In the genomic region with DNA sequence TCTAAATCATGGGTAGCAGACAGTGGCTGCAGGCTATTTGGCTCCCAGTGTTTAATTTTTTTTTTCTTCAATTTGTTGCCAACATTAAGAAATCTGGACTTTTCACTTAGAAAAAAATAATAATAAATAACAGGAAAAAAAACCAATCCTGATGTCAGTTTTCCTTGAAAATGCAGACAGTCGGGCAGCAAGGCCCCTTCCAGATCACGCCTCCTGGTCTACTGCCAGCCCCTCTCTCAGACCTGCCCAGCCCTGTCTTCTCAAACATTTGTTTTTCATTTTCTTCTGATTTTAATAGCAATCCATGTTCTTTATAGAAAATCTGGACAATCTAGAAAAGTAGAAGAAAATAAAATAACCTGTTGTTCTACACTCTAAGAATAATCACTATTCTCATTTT, we compare ENCODE assay signal across 18 cellular contexts. TPM values are rescaled to one million over a fixed set of nuclear protein-coding genes. Genes with fewer than 3 reads are reported as not detected.
DNase-seq lines count a peak whose midpoint lies in the region; ATAC-seq and TF ChIP-seq lines count a peak whose summit lies in the region.
"Had no signal": no experiment of that assay in that cellular context is flagged by ENCODE, and none has a peak within 500 bp of the region (broad histone marks: within the 10 kb centered on the region; RNA-seq: fewer than 3 reads in every experiment).

No MANE protein-coding gene starts in this region.

- BruUV-seq in Panc1 (replicated peaks; lab: Mats Ljungman, UMichigan): no TSS peak

- H3K9me3 Mint-ChIP-seq in mesothelial cell of epicardium: peaks cover 3% of the 10 kb centered on the region
- H3K9me3 Mint-ChIP-seq: activated CD4-positive, alpha-beta T cell treated with anti-CD3 and anti-CD28 coated beads, Interleukin-2, amount 10 ng/mL, durations not matched to agents 24 days and 14 days; activated naive CD8-positive, alpha-beta T cell treated with anti-CD3 and anti-CD28 coated beads for 36 hours; IgD-negative memory B cell; stimulated activated naive B cell treated with anti-CD40 and anti-IgM and Interleukin-4, amounts not matched to agents 10 μg/mL and 1 μg/mL and 100 μg/mL, for 72 hours had no signal

- in situ Hi-C loops in Panc1 (cut with HindIII; ENCODE audit: low pct_unique_long_range_greater_than_20kb, low sequenced_read_pairs) (no loop called here), KBM-7 (cut with MboI; ENCODE audit: low pct_unique_long_range_greater_than_20kb, low sequenced_read_pairs) (no loop called here)

- peaks cover 29% of the 10 kb centered on the region for H3K4me1 ChIP-seq in Panc1 (ENCODE audit: control insufficient read depth, insufficient read depth, low read length)
- peaks cover 0 to 42% (median 26%) of the 10 kb centered on the region in 4 donors for H3K4me1 ChIP-seq in tibial nerve

- H3K27me3 ChIP-seq in Panc1 (ENCODE audit: control insufficient read depth, insufficient read depth, low read length) (no peaks in the 10 kb centered on the region), tibial nerve (no peaks in the 10 kb centered on the region)
- H3K27me3 ChIP-seq: BLaER1 treated with 17β-estradiol and CSF1 and Interleukin-3, amounts not matched to agents 10 nM and 100 nM had no signal

- intact Hi-C loops in Panc1 (cut with micrococcal nuclease; ENCODE audit: unreplicated experiment): no loop called here

- no peak overlapping the region for H3K4me3 Mint-ChIP-seq in mesothelial cell of epicardium
- H3K4me3 Mint-ChIP-seq: activated CD4-positive, alpha-beta T cell treated with anti-CD3 and anti-CD28 coated beads, Interleukin-2, amount 10 ng/mL, durations not matched to agents 24 days and 14 days; activated naive CD8-positive, alpha-beta T cell treated with anti-CD3 and anti-CD28 coated beads for 36 hours; stimulated activated naive B cell treated with anti-CD40 and anti-IgM and Interleukin-4, amounts not matched to agents 10 μg/mL and 1 μg/mL and 100 μg/mL, for 72 hours had no signal

- H3K27ac Mint-ChIP-seq in mesothelial cell of epicardium: peak overlapping the region; percentile 86
- H3K27ac Mint-ChIP-seq: activated CD4-positive, alpha-beta T cell treated with anti-CD3 and anti-CD28 coated beads, Interleukin-2, amount 10 ng/mL, durations not matched to agents 24 days and 14 days; activated naive CD8-positive, alpha-beta T cell treated with anti-CD3 and anti-CD28 coated beads for 36 hours had no signal

- no peak for ATAC-seq in Panc1
- ATAC-seq: stimulated activated naive B cell treated with anti-CD40 and anti-IgM and Interleukin-4, amounts not matched to agents 10 μg/mL and 1 μg/mL and 100 μg/mL, for 72 hours had no signal

- no peak for TF ChIP-seq POLR2A in tibial nerve (IDR thresholded peaks at IDR 0.05)

- H3K9me3 ChIP-seq in Panc1 (ENCODE audit: control insufficient read depth, insufficient read depth, low read depth, low read length) (no peaks in the 10 kb centered on the region), tibial nerve (no peaks in the 10 kb centered on the region)
- H3K9me3 ChIP-seq: BLaER1 treated with 17β-estradiol and CSF1 and Interleukin-3, amounts not matched to agents 10 nM and 100 nM had no signal

- H3K4me1 Mint-ChIP-seq in mesothelial cell of epicardium: peaks cover 32% of the 10 kb centered on the region

- TF ChIP-seq EP300 in tibial nerve (IDR thresholded peaks at IDR 0.05): peak in 1 of 2 donors; percentile 31

- H3K4me3 ChIP-seq in Panc1 (ENCODE audit: low read depth in 2 of 2, low read length in 2 of 2) (no peak overlapping the region), fibroblast of mammary gland (ENCODE audit: control insufficient read depth, low read depth, low read length) (no peak overlapping the region), tibial nerve (no peak overlapping the region)
- H3K4me3 ChIP-seq: BLaER1 treated with 17β-estradiol and CSF1 and Interleukin-3, amounts not matched to agents 10 nM and 100 nM; smooth muscle cell had no signal

- H3K27me3 Mint-ChIP-seq in mesothelial cell of epicardium (ENCODE audit: low read depth): no peaks in the 10 kb centered on the region
- H3K27me3 Mint-ChIP-seq: activated naive CD8-positive, alpha-beta T cell treated with anti-CD3 and anti-CD28 coated beads for 36 hours; IgD-negative memory B cell; stimulated activated naive B cell treated with anti-CD40 and anti-IgM and Interleukin-4, amounts not matched to agents 10 μg/mL and 1 μg/mL and 100 μg/mL, for 72 hours had no signal

- DNase-seq in Panc1 (ENCODE audit: low read depth, low spot score): no peak
- peak; percentile 72 for DNase-seq in fibroblast of mammary gland (ENCODE audit: low read depth)
- DNase-seq in mesothelial cell of epicardium (ENCODE audit: low spot score in 2 of 2, unreplicated experiment in 2 of 2): no peak
- DNase-seq in tibial nerve (ENCODE audit: low spot score in 2 of 2): peak; percentile 61 to 82
- no peak for DNase-seq in KBM-7
- DNase-seq in OCI-M2 (lab: John Stamatoyannopoulos, UW; ENCODE audit: unreplicated experiment): no peak
- DNase-seq in kidney glomerular epithelial cell (lab: John Stamatoyannopoulos, UW): no peak
- DNase-seq: activated CD4-positive, alpha-beta T cell treated with anti-CD3 and anti-CD28 coated beads, Interleukin-2, amount 10 ng/mL, durations not matched to agents 24 days and 14 days; activated naive CD8-positive, alpha-beta T cell treated with anti-CD3 and anti-CD28 coated beads for 36 hours; central memory CD4-positive, alpha-beta T cell; DMS53; effector memory CD4-positive, alpha-beta T cell; occipital lobe; stimulated activated naive B cell treated with anti-CD40 and anti-IgM and Interleukin-4, amounts not matched to agents 10 μg/mL and 1 μg/mL and 100 μg/mL, for 72 hours; T-helper 9 cell had no signal

- CTCF ChIA-PET in Panc1 (lab: Charles Lee): no interaction called here

- no peak for TF ChIP-seq CTCF in Panc1 (IDR thresholded peaks at IDR 0.05)
- TF ChIP-seq CTCF in fibroblast of mammary gland (conservative IDR thresholded peaks at IDR 0.05; ENCODE audit: control insufficient read depth, insufficient read depth, low read depth, low read length): no peak
- no peak for TF ChIP-seq CTCF in mesothelial cell of epicardium (IDR thresholded peaks at IDR 0.05; ENCODE audit: unreplicated experiment)
- TF ChIP-seq CTCF in tibial nerve (IDR thresholded peaks at IDR 0.05): no peak

- WGBS in tibial nerve, 2 donors: 33 to 37% methylated on average over 2 of the region's 2 CpGs

- H3K36me3 ChIP-seq in Panc1 (ENCODE audit: control insufficient read depth, insufficient read depth, low read length) (peaks cover 3% of the 10 kb centered on the region; the same call in 1 of the 2 replicates), tibial nerve (peaks cover 13 to 88% (median 36%) of the 10 kb centered on the region in 3 donors)

- POLR2A ChIA-PET in Panc1 (lab: Charles Lee): interaction anchor here (0.7 kb wide), 1 partner anchor 9 kb away, joined by 6 read pairs; no protein-coding TSS in a partner anchor

- peaks cover 32% of the 10 kb centered on the region for H3K36me3 Mint-ChIP-seq in mesothelial cell of epicardium

- H3K27ac ChIP-seq in Panc1 (ENCODE audit: low read length) (peak overlapping the region; percentile 82), tibial nerve (peak overlapping the region in 2 of 4 donors; percentile 72 to 76)

RNA-seq across cellular contexts. Expression of a gene that starts 15.5 kb away (rescaled TPM):
- total RNA-seq in Panc1 (2021; ENCODE audit: unreplicated experiment): 47.9 TPM
- polyA plus RNA-seq in Panc1 (2012; ENCODE audit: insufficient read length): 54.8 TPM
- total RNA-seq in mesothelial cell of epicardium: 57.9 to 63.4 TPM (median 59.6 TPM) in 3 replicates
- total RNA-seq in tibial nerve: 100 to 1,000 TPM; 110 to 153 (median 129) TPM

Comparison
In these comparisons a context has a peak if more than half of its experiments do, and no peak if none do; other contexts are left out.
1. DNase-seq: peak in fibroblast of mammary gland (single experiment) and tibial nerve (2 of 2); none in Panc1 (single experiment), mesothelial cell of epicardium (0 of 2), KBM-7 (single experiment), OCI-M2 (single experiment) and kidney glomerular epithelial cell (single experiment).